ENCODE assay signal across 32 cellular contexts in genomic region chr10:45201271-45201670, GRCh38.
DNase-seq lines count a peak whose midpoint lies in the region; ATAC-seq, FAIRE-seq and TF ChIP-seq lines count a peak whose summit lies in the region.
"Had no signal": no experiment of that assay in that cellular context is flagged by ENCODE, and none has a peak within 500 bp of the region (broad histone marks: within the 10 kb centered on the region; RNA-seq: fewer than 3 reads in every experiment).

No MANE protein-coding gene starts in this region.

- H3K36me3 ChIP-seq in HEK293 (ENCODE audit: control insufficient read depth in 2 of 2, insufficient read depth in 1 of 2, low read length in 2 of 2) (no peaks in the 10 kb centered on the region), K562 (ENCODE audit: control insufficient read depth, insufficient read depth, low read length) (no peaks in the 10 kb centered on the region), gastrocnemius medialis (no peaks in the 10 kb centered on the region)
- H3K36me3 ChIP-seq: BE2C; BLaER1; BLaER1 treated with 17β-estradiol and CSF1 and Interleukin-3, amounts not matched to agents 10 nM and 100 nM had no signal

- FAIRE-seq in K562 (lab: Jason Lieb, UNC), result no peak
- FAIRE-seq: A204.1, A549, D721Med had no signal

- no peaks in the 10 kb centered on the region for H3K79me2 ChIP-seq in K562 (ENCODE audit: control insufficient read depth, insufficient read depth, low read length)

- H3K9me3 ChIP-seq in HEK293 (ENCODE audit: control insufficient read depth, insufficient read depth, low read depth, low read length) (no peaks in the 10 kb centered on the region), K562 (replicated peaks; ENCODE audit: control insufficient read depth, insufficient read depth, low read depth, low read length) (no peaks in the 10 kb centered on the region), gastrocnemius medialis (no peaks in the 10 kb centered on the region)
- H3K9me3 ChIP-seq: A549, BE2C, Caco-2 had no signal

- 5% methylated on average over 6 of the region's 6 CpGs for WGBS in K562 (ENCODE audit: insufficient coverage, low coverage, missing lambda C conversion rate)

- H4K20me1 ChIP-seq in K562 (replicated peaks; ENCODE audit: control insufficient read depth, insufficient read depth, low read length), result no peaks in the 10 kb centered on the region
- H4K20me1 ChIP-seq: BLaER1; BLaER1 treated with 17β-estradiol and CSF1 and Interleukin-3, amounts not matched to agents 10 nM and 100 nM had no signal

- no TSS peak for BruUV-seq in K562 (replicated peaks; lab: Mats Ljungman, UMichigan)

- H3K27ac ChIP-seq in HEK293 (ENCODE audit: extremely low read depth, low read depth, low read length), result no peak overlapping the region
- no peak overlapping the region for H3K27ac ChIP-seq in K562 (ENCODE audit: extremely low read depth, low read depth, low read length)
- no peak overlapping the region for H3K27ac ChIP-seq in gastrocnemius medialis
- H3K27ac ChIP-seq: 22Rv1; A549; BLaER1; BLaER1 treated with 17β-estradiol and CSF1 and Interleukin-3, amounts not matched to agents 10 nM and 100 nM; C4-2B had no signal

- no peak for ATAC-seq in K562
- ATAC-seq in gastrocnemius medialis, result no peak
- ATAC-seq: A549; CD8-positive, alpha-beta T cell had no signal

- intact Hi-C loops in K562 (cut with micrococcal nuclease) (no loop called here), gastrocnemius medialis (cut with DNase I; ENCODE audit: low total_unique reads) (no loop called here)

- no peak overlapping the region for H3K4me2 ChIP-seq in K562 (ENCODE audit: insufficient read depth, low read length)
- H3K4me2 ChIP-seq: A549; BLaER1; BLaER1 treated with 17β-estradiol and CSF1 and Interleukin-3, amounts not matched to agents 10 nM and 100 nM had no signal

- H3K4me3 ChIP-seq in HEK293 (ENCODE audit: low read depth, low read length) (no peak overlapping the region), K562 (no peak overlapping the region), gastrocnemius medialis (no peak overlapping the region)
- H3K4me3 ChIP-seq: A549; BLaER1; BLaER1 treated with 17β-estradiol and CSF1 and Interleukin-3, amounts not matched to agents 10 nM and 100 nM had no signal

- in situ Hi-C loops in K562 (cut with MboI), result no loop called here
- in situ Hi-C loops in gastrocnemius medialis (cut with MboI; ENCODE audit: low sequenced_read_pairs in 4 of 4), result no loop called here

- no peak overlapping the region for H2AFZ ChIP-seq in K562 (ENCODE audit: low read depth, low read length)

- TF ChIP-seq EP300 in K562 (IDR thresholded peaks at IDR 0.05; ENCODE audit: low read length), result no peak

- CTCF ChIA-PET in HEK293 (lab: Yijun Ruan, JAX), result interaction anchor here (1.2 kb wide), 1 partner anchor 34 kb away, joined by 4 read pairs; no protein-coding TSS in a partner anchor
- CTCF ChIA-PET in K562 (lab: Yijun Ruan, JAX; ENCODE audit: low intra/inter-chr PET ratio), result no interaction called here

- H3K9ac ChIP-seq in K562 (ENCODE audit: insufficient read depth in 1 of 2, low read depth in 2 of 2, low read length in 2 of 2), result no peak overlapping the region
- H3K9ac ChIP-seq: BLaER1; BLaER1 treated with 17β-estradiol and CSF1 and Interleukin-3, amounts not matched to agents 10 nM and 100 nM had no signal

- H3K27me3 ChIP-seq in K562 (ENCODE audit: control insufficient read depth in 2 of 2, insufficient read depth in 2 of 2, low read length in 2 of 2) (peaks cover 8 to 34% of the 10 kb centered on the region in 2 experiments), gastrocnemius medialis (no peaks in the 10 kb centered on the region)
- H3K27me3 ChIP-seq: BE2C; BLaER1; BLaER1 treated with 17β-estradiol and CSF1 and Interleukin-3, amounts not matched to agents 10 nM and 100 nM had no signal

- no peak for TF ChIP-seq RAD21 in K562 (CRISPR knock-in tag; conservative IDR thresholded peaks at IDR 0.05 in 1 of 2, IDR thresholded peaks at IDR 0.05 in 1 of 2)

- POLR2A ChIA-PET in HEK293 (lab: Yijun Ruan, JAX), result no interaction called here
- POLR2A ChIA-PET in K562 (lab: Yijun Ruan, JAX), result interaction anchor here (0.9 kb wide), 1 partner anchor 15 kb away, joined by 3 read pairs; no protein-coding TSS in a partner anchor

- H3K4me1 ChIP-seq in HEK293 (ENCODE audit: control insufficient read depth, insufficient read depth, low read length), result no peaks in the 10 kb centered on the region
- H3K4me1 ChIP-seq in K562 (replicated peaks in 1 of 2; ENCODE audit: control insufficient read depth in 2 of 2, insufficient read depth in 2 of 2, low read length in 2 of 2), result peaks cover 0 to 30% of the 10 kb centered on the region in 2 experiments; a peak in 3 of 5 replicates
- H3K4me1 ChIP-seq in gastrocnemius medialis, result no peaks in the 10 kb centered on the region
- H3K4me1 ChIP-seq: A549, BE2C, Caco-2 had no signal

- no peak for TF ChIP-seq CTCF in HEK293 (tag by site-specific recombination; IDR thresholded peaks at IDR 0.05)
- no peak for TF ChIP-seq CTCF in K562 (IDR thresholded peaks at IDR 0.05 in 2 of 3, conservative IDR thresholded peaks at IDR 0.05 in 1 of 3; ENCODE audit: insufficient read depth in 2 of 3, low read depth in 1 of 3, low read length in 3 of 3)
- TF ChIP-seq CTCF in gastrocnemius medialis (IDR thresholded peaks at IDR 0.05 in 4 of 5, conservative IDR thresholded peaks at IDR 0.05 in 1 of 5), result no peak

- no peak for TF ChIP-seq POLR2A in K562 (conservative IDR thresholded peaks at IDR 0.05)
- TF ChIP-seq POLR2A in gastrocnemius medialis (IDR thresholded peaks at IDR 0.05), result no peak

- DNase-seq in DMS53 (lab: John Stamatoyannopoulos, UW) (peak; percentile 5), DMS53 treated with DMSO at 0.1 percent for 48 hours (lab: John Stamatoyannopoulos, UW; ENCODE audit: unreplicated experiment) (no peak), K562 (ENCODE audit: extremely low read depth in 1 of 4, low spot score in 3 of 4) (no peak), cerebellum (ENCODE audit: low spot score) (no peak), gastrocnemius medialis (no peak)
- DNase-seq: 8988T; ACHN; AML-193; BE2C; C1 segment of cervical spinal cord; Caco-2; Calu3; CD4-positive, alpha-beta memory T cell; CD4-positive, alpha-beta T cell; CD4-positive, CD25-positive, alpha-beta regulatory T cell; CD8-positive, alpha-beta memory T cell; CD8-positive, alpha-beta T cell; COR-L47; DMS 273 treated with DMSO at 0.1 percent for 48 hours; DMS153; DMS79; DMS79 treated with DMSO at 0.1 percent for 48 hours; DND-41; EL had no signal

- H3K9me1 ChIP-seq in K562 (ENCODE audit: control insufficient read depth, insufficient read depth, low read length), result no peaks in the 10 kb centered on the region

TF ChIP-seq in HEK293, 187 proteins besides CTCF, POLR2A, EP300 and RAD21:
- TF ChIP-seq ZNF544 (tag by site-specific recombination; IDR thresholded peaks at IDR 0.05) (no peak), SCRT1 (tag by site-specific recombination; IDR thresholded peaks at IDR 0.05; ENCODE audit: borderline replicate concordance) (0 out of 2 replicates have a peak, but pooled peaks have one; percentile 25), SCRT2 (tag by site-specific recombination; IDR thresholded peaks at IDR 0.05) (peak; percentile 92)

TF ChIP-seq in K562, 482 proteins besides CTCF, POLR2A, EP300 and RAD21:
- TF ChIP-seq, protein P1, sequence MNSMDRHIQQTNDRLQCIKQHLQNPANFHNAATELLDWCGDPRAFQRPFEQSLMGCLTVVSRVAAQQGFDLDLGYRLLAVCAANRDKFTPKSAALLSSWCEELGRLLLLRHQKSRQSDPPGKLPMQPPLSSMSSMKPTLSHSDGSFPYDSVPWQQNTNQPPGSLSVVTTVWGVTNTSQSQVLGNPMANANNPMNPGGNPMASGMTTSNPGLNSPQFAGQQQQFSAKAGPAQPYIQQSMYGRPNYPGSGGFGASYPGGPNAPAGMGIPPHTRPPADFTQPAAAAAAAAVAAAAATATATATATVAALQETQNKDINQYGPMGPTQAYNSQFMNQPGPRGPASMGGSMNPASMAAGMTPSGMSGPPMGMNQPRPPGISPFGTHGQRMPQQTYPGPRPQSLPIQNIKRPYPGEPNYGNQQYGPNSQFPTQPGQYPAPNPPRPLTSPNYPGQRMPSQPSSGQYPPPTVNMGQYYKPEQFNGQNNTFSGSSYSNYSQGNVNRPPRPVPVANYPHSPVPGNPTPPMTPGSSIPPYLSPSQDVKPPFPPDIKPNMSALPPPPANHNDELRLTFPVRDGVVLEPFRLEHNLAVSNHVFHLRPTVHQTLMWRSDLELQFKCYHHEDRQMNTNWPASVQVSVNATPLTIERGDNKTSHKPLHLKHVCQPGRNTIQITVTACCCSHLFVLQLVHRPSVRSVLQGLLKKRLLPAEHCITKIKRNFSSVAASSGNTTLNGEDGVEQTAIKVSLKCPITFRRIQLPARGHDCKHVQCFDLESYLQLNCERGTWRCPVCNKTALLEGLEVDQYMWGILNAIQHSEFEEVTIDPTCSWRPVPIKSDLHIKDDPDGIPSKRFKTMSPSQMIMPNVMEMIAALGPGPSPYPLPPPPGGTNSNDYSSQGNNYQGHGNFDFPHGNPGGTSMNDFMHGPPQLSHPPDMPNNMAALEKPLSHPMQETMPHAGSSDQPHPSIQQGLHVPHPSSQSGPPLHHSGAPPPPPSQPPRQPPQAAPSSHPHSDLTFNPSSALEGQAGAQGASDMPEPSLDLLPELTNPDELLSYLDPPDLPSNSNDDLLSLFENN (IDR thresholded peaks at IDR 0.05; ENCODE audit: low read depth in 2 of 2, low read length in 2 of 2), result no peak
- no peak for TF ChIP-seq ZNF695 (CRISPR knock-in tag; IDR thresholded peaks at IDR 0.05)
- peak; percentile 40 for TF ChIP-seq ZNF316 (IDR thresholded peaks at IDR 0.05)
- TF ChIP-seq, protein P2, sequence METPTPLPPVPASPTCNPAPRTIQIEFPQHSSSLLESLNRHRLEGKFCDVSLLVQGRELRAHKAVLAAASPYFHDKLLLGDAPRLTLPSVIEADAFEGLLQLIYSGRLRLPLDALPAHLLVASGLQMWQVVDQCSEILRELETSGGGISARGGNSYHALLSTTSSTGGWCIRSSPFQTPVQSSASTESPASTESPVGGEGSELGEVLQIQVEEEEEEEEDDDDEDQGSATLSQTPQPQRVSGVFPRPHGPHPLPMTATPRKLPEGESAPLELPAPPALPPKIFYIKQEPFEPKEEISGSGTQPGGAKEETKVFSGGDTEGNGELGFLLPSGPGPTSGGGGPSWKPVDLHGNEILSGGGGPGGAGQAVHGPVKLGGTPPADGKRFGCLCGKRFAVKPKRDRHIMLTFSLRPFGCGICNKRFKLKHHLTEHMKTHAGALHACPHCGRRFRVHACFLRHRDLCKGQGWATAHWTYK (CRISPR knock-in tag; IDR thresholded peaks at IDR 0.05), result no peak
- no peak for TF ChIP-seq ESRRB (CRISPR knock-in tag; IDR thresholded peaks at IDR 0.05; ENCODE audit: borderline replicate concordance)
